8 cellular contexts compared by ENCODE assay signal in the genomic region with DNA sequence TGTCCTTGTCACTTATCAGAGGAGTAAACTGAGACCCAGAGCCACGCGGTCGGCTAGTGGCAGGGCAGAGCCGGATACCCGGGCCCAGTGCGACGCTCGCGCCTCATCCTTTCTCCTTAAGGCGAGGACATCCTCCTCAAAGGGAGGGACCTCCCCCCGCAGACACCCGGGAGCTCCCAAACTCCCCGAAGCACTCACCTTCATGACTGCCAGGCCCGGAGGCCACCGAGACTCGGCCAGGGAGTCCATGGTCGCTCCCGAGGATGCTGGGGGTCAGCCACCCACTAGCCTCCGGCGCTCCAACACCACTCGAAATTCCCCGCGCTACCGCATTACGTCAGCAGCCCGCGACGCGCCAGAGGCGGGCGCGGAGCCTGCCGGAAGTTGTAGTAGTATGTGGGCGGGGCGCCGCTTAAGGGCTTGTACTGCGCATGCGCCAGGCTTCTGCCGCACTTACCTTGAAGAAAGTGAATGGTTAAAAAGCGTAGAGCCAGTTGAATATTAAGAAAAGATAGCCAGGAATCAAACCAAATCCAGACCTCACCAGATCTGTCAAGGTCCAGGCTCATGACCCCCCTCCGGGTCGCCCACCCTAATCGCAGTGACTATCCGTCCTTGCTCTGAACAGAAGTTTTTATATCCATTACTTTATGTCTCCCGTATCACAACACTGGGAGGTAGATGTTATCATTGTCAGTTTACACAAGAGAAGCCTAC. TPM values are rescaled to one million over a fixed set of nuclear protein-coding genes. Genes with fewer than 3 reads are reported as not detected.
DNase-seq lines count a peak whose midpoint lies in the region; ATAC-seq and TF ChIP-seq lines count a peak whose summit lies in the region.

A gene with protein sequence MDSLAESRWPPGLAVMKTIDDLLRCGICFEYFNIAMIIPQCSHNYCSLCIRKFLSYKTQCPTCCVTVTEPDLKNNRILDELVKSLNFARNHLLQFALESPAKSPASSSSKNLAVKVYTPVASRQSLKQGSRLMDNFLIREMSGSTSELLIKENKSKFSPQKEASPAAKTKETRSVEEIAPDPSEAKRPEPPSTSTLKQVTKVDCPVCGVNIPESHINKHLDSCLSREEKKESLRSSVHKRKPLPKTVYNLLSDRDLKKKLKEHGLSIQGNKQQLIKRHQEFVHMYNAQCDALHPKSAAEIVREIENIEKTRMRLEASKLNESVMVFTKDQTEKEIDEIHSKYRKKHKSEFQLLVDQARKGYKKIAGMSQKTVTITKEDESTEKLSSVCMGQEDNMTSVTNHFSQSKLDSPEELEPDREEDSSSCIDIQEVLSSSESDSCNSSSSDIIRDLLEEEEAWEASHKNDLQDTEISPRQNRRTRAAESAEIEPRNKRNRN (minus strand): TSS at position 336 of the 717 bp plus-strand sequence. CDS start 87 bp downstream, at position 249.

- TF ChIP-seq POLR2A in GM18505 (IDR thresholded peaks at IDR 0.05; ENCODE audit: borderline replicate concordance, extremely low read depth, insufficient read depth, insufficient read length): peak; percentile 77
- TF ChIP-seq POLR2A in vagina (IDR thresholded peaks at IDR 0.05): no peak

- H3K9me3 ChIP-seq in ascending aorta: no peaks in the 10 kb centered on the region
- no peaks in the 10 kb centered on the region for H3K9me3 ChIP-seq in right cardiac atrium (ENCODE audit: control insufficient read depth, low read length)
- H3K9me3 ChIP-seq in vagina: no peaks in the 10 kb centered on the region

- H3K36me3 ChIP-seq in ascending aorta (no peaks in the 10 kb centered on the region), vagina (no peaks in the 10 kb centered on the region)

- WGBS in right cardiac atrium: under 1% methylated on average over 45 of the region's 45 CpGs

- TF ChIP-seq CTCF in ascending aorta (IDR thresholded peaks at IDR 0.05): no peak
- TF ChIP-seq CTCF in vagina (IDR thresholded peaks at IDR 0.05): no peak

- DNase-seq in NCI-H1930 (lab: John Stamatoyannopoulos, UW): peak; percentile 67 to 82
- DNase-seq in ascending aorta (ENCODE audit: low spot score in 2 of 2): peak; percentile 59 to 95
- peak; percentile 92 to 97 (median 96) for DNase-seq in right cardiac atrium
- peak; percentile 87 for DNase-seq in putamen (ENCODE audit: low spot score)
- no peak for DNase-seq in vagina (ENCODE audit: extremely low spot score in 2 of 2)

- ATAC-seq in GM18505 (IDR thresholded peaks at IDR 0.05; ENCODE audit: unreplicated experiment): peak; percentile 96
- ATAC-seq in HG02943 (IDR thresholded peaks at IDR 0.05; ENCODE audit: low read depth, unreplicated experiment): peak; percentile 92
- peak; percentile 96 to 98 for ATAC-seq in right cardiac atrium

- H3K4me3 ChIP-seq in ascending aorta (peak within 1 kb of the TSS; percentile 81 to 82), right cardiac atrium (ENCODE audit: low read length) (peak within 1 kb of the TSS; percentile 69), vagina (peak within 1 kb of the TSS; percentile 81 to 90)

- no peaks in the 10 kb centered on the region for H3K27me3 ChIP-seq in ascending aorta
- no peaks in the 10 kb centered on the region for H3K27me3 ChIP-seq in right cardiac atrium (ENCODE audit: control insufficient read depth, insufficient read depth)
- no peaks in the 10 kb centered on the region for H3K27me3 ChIP-seq in vagina

- intact Hi-C loops in T-helper 2 cell treated with Interferon-gamma antibody and Interleukin-4, amounts not matched to agents 100 ng/mL and 5 ng/mL, for 36 hours (cut with micrococcal nuclease): loop anchor here (1.0 to 5.0 kb wide), 4 partner anchors 204 to 686 kb away; a partner anchor contains a TSS
- intact Hi-C loops in ascending aorta (cut with DNase I) (loop anchor here (5.0 kb wide), 1 partner anchor 684 kb away; a partner anchor contains a TSS), right cardiac atrium (cut with DNase I) (no loop called here), vagina (cut with DNase I) (no loop called here)

- H3K4me1 ChIP-seq in ascending aorta (peaks cover 0 to 13% of the 10 kb centered on the region in 2 donors), right cardiac atrium (ENCODE audit: control insufficient read depth, insufficient read depth, low read length) (peaks cover 3% of the 10 kb centered on the region), vagina (peaks cover 22% of the 10 kb centered on the region)

- H3K27ac ChIP-seq in ascending aorta: peak within 1 kb of the TSS; percentile 65 to 79
- peak within 1 kb of the TSS; percentile 55 for H3K27ac ChIP-seq in right cardiac atrium (ENCODE audit: low read length)
- H3K27ac ChIP-seq in vagina: peak within 1 kb of the TSS; percentile 75

RNA-seq across cellular contexts. Expression of the gene that starts here (rescaled TPM):
- total RNA-seq in T-helper 2 cell treated with Interferon-gamma antibody and Interleukin-4, amounts not matched to agents 100 ng/mL and 5 ng/mL, for 36 hours: 34.5 and 35.0 TPM in 2 replicates
- 0.75 TPM for total RNA-seq in ascending aorta
- 1 to 10 TPM; 3.4 to 9.3 (median 5.2) TPM for total RNA-seq in right cardiac atrium
- polyA plus RNA-seq in right cardiac atrium: 1.0 TPM
- total RNA-seq in vagina: 35.4 TPM

Comparison
In these comparisons a context has a peak if more than half of its experiments do, and no peak if none do; other contexts are left out.
1. Peak in DNase-seq, H3K4me3 ChIP-seq and H3K27ac ChIP-seq in ascending aorta; RNA of the gene not detected or under 1 TPM.
2. DNase-seq: peak in NCI-H1930 (2 of 2), right cardiac atrium (3 of 3) and putamen (single experiment); none in vagina (0 of 2).
3. intact Hi-C loops: an anchor here in T-helper 2 cell treated with Interferon-gamma antibody and Interleukin-4, amounts not matched to agents 100 ng/mL and 5 ng/mL, for 36 hours (1.0 to 5.0 kb wide) and ascending aorta (5.0 kb wide); none called in right cardiac atrium and vagina.
4. Peak in every context shown above with its lines, with median percentiles within 50 percentile points of each other: ATAC-seq, H3K27ac ChIP-seq and H3K4me3 ChIP-seq.